ENCODE assay signal across 23 cellular contexts in genomic region chr14:70094106-70094505, GRCh38.
DNase-seq lines count a peak whose midpoint lies in the region; ATAC-seq, FAIRE-seq and TF ChIP-seq lines count a peak whose summit lies in the region.
"Had no signal": no experiment of that assay in that cellular context is flagged by ENCODE, and none has a peak within 500 bp of the region (broad histone marks: within the 10 kb centered on the region; RNA-seq: fewer than 3 reads in every experiment).

No MANE protein-coding gene starts in this region.

- no peak for TF ChIP-seq RAD21 in H1 (IDR thresholded peaks at IDR 0.05 in 1 of 2, conservative IDR thresholded peaks at IDR 0.05 in 1 of 2; ENCODE audit: low read depth in 2 of 2, low read length in 2 of 2)

- H3K14ac ChIP-seq in H1 (ENCODE audit: insufficient read length), result no peak overlapping the region

- peak; percentile 14 for DNase-seq in DMS53 (lab: John Stamatoyannopoulos, UW)
- DNase-seq in DMS53 treated with DMSO at 0.1 percent for 48 hours (lab: John Stamatoyannopoulos, UW; ENCODE audit: unreplicated experiment), result no peak
- no peak for DNase-seq in H1 (ENCODE audit: low read depth in 1 of 2, low spot score in 2 of 2)
- no peak for DNase-seq in psoas muscle
- no peak for DNase-seq in islet precursor cell
- DNase-seq: AML-193; Caco-2; Calu3; CD4-positive, alpha-beta T cell; CD8-positive, alpha-beta T cell; DMS79 treated with DMSO at 0.1 percent for 48 hours; GF-D8 had no signal

- no peak overlapping the region for H3K18ac ChIP-seq in H1 (ENCODE audit: extremely low read depth, low read length)

- H2BK20ac ChIP-seq in H1 (ENCODE audit: low read length), result no peak overlapping the region

- H3K4me3 ChIP-seq in H1 (ENCODE audit: extremely low read depth in 1 of 4, insufficient read depth in 2 of 4, low read depth in 3 of 4, low read length in 4 of 4) (no peak overlapping the region), psoas muscle (no peak overlapping the region)
- H3K4me3 ChIP-seq: A549; BLaER1 treated with 17β-estradiol and CSF1 and Interleukin-3, amounts not matched to agents 10 nM and 100 nM had no signal

- TF ChIP-seq POLR2A in H1 (IDR thresholded peaks at IDR 0.05; ENCODE audit: control extremely low read depth in 1 of 2, low read depth in 2 of 2, low read length in 2 of 2), result no peak

- POLR2A ChIA-PET in H1 (lab: Charles Lee; ENCODE audit: partially characterized antibody), result no interaction called here

- CTCF ChIA-PET in H1 (lab: Charles Lee; ENCODE audit: partially characterized antibody), result interaction anchor here (0.6 to 8.5 kb wide), 17 partner anchors 8 to 223 kb away, joined by 3 to 44 read pairs (median 3); partner anchors contain the start of gene SLC8A3

- H3K23ac ChIP-seq in H1 (ENCODE audit: insufficient read length), result no peak overlapping the region

- H3K9me3 ChIP-seq in H1 (ENCODE audit: insufficient read depth in 2 of 2, low read depth in 1 of 2, low read length in 1 of 2) (no peaks in the 10 kb centered on the region), psoas muscle (no peaks in the 10 kb centered on the region)
- H3K9me3 ChIP-seq: A549; BLaER1 treated with 17β-estradiol and CSF1 and Interleukin-3, amounts not matched to agents 10 nM and 100 nM; Caco-2 had no signal

- no peak for FAIRE-seq in H1 (lab: Jason Lieb, UNC)
- FAIRE-seq: A549, D721Med, G401.6, GM12891, GM18507 had no signal

- no peak overlapping the region for H3K56ac ChIP-seq in H1 (replicated peaks; ENCODE audit: insufficient read length, low read depth, low read length)

- H2AK5ac ChIP-seq in H1 (ENCODE audit: low read depth, low read length), result no peak overlapping the region

- H2BK5ac ChIP-seq in H1 (ENCODE audit: low read depth, low read length), result no peak overlapping the region

- H3K4ac ChIP-seq in H1 (replicated peaks; ENCODE audit: insufficient read length, low read depth, low read length), result no peak overlapping the region

- H3K36me3 ChIP-seq in H1 (ENCODE audit: control insufficient read depth in 2 of 4, insufficient read depth in 4 of 4, low read length in 3 of 4) (no peaks in the 10 kb centered on the region), psoas muscle (ENCODE audit: insufficient read depth in 1 of 2, low read depth in 1 of 2) (no peaks in the 10 kb centered on the region)
- H3K36me3 ChIP-seq: BLaER1 treated with 17β-estradiol and CSF1 and Interleukin-3, amounts not matched to agents 10 nM and 100 nM had no signal

- H2AFZ ChIP-seq in H1 (ENCODE audit: low read length), result no peak overlapping the region

- H3K23me2 ChIP-seq in H1 (ENCODE audit: low read depth, low read length), result no peaks in the 10 kb centered on the region

- no peaks in the 10 kb centered on the region for H3K79me1 ChIP-seq in H1 (ENCODE audit: low read depth, low read length)

- H4K8ac ChIP-seq in H1 (ENCODE audit: extremely low read depth, insufficient read depth, low read length), result no peak overlapping the region; the same call in 1 of the 2 replicates

- no peak overlapping the region for H3K4me2 ChIP-seq in H1 (ENCODE audit: insufficient read depth in 1 of 2, low read depth in 2 of 2, low read length in 2 of 2)
- H3K4me2 ChIP-seq: A549; BLaER1 treated with 17β-estradiol and CSF1 and Interleukin-3, amounts not matched to agents 10 nM and 100 nM had no signal

- ATAC-seq in psoas muscle (peak; percentile 31 to 60 (median 50)), SK-N-SH treated with all-trans-retinoic acid at 6 μM for 48 hours (no peak), HG03460 (IDR thresholded peaks at IDR 0.05; ENCODE audit: unreplicated experiment) (no peak)
- ATAC-seq: A549; CD8-positive, alpha-beta T cell had no signal

- TF ChIP-seq CTCF in H1 (IDR thresholded peaks at IDR 0.05; ENCODE audit: control extremely low read depth in 1 of 3, insufficient read depth in 1 of 3, low read depth in 1 of 3, low read length in 3 of 3) (no peak), psoas muscle (IDR thresholded peaks at IDR 0.05) (no peak)

- WGBS in H1 (ENCODE audit: extremely low coverage in 1 of 2, insufficient coverage in 1 of 2, insufficient read length in 1 of 2, insufficient replicate concordance in 2 of 2, low coverage in 1 of 2, low lambda C conversion rate in 2 of 2, missing lambda C conversion rate in 1 of 2), 2 experiments, result 94% methylated on average over 3 of the region's 3 CpGs; no CpG with 5 or more reads in 1 of the 2 experiments
- 51 to 65% (median 63%) methylated on average over 3 of the region's 3 CpGs for WGBS in psoas muscle, 3 donors

- H2BK120ac ChIP-seq in H1 (replicated peaks; ENCODE audit: low read depth, low read length), result no peak overlapping the region

- TF ChIP-seq EP300 in H1 (IDR thresholded peaks at IDR 0.05; ENCODE audit: borderline replicate concordance in 1 of 2, low read depth in 2 of 2, low read length in 2 of 2), result no peak

- H4K5ac ChIP-seq in H1 (ENCODE audit: insufficient read length, low read depth, low read length), result no peak overlapping the region

- intact Hi-C loops in psoas muscle (cut with DNase I), result no loop called here

- H3K27ac ChIP-seq in angular gyrus (ENCODE audit: low read depth, low read length) (peak overlapping the region; percentile 22), H1 (ENCODE audit: low read depth, low read length) (no peak overlapping the region), psoas muscle (no peak overlapping the region)
- H3K27ac ChIP-seq: 22Rv1, A549, C4-2B had no signal

- 0 out of 2 replicates have a peak overlapping the region, but pooled peaks have one; percentile 40 for H2BK15ac ChIP-seq in H1 (ENCODE audit: low read length)

- H2BK12ac ChIP-seq in H1 (ENCODE audit: low read depth, low read length), result no peak overlapping the region

- H3K27me3 ChIP-seq in H1 (replicated peaks in 1 of 4; ENCODE audit: control insufficient read depth in 3 of 4, extremely low read depth in 1 of 4, insufficient read depth in 3 of 4, low read length in 3 of 4) (no peaks in the 10 kb centered on the region), psoas muscle (ENCODE audit: insufficient read depth in 3 of 3, low read length in 2 of 3) (no peaks in the 10 kb centered on the region)
- H3K27me3 ChIP-seq: BLaER1 treated with 17β-estradiol and CSF1 and Interleukin-3, amounts not matched to agents 10 nM and 100 nM had no signal

- H3K4me1 ChIP-seq in H1 (replicated peaks in 1 of 4; ENCODE audit: control insufficient read depth in 3 of 4, insufficient read depth in 4 of 4, low read length in 3 of 4), result peaks cover 0 to 7% (median under 1%) of the 10 kb centered on the region in 4 experiments; a peak in 2 of 7 replicates
- H3K4me1 ChIP-seq in psoas muscle, result peaks cover 49% of the 10 kb centered on the region
- H3K4me1 ChIP-seq: A549, Caco-2 had no signal

- no peak overlapping the region for H3K9ac ChIP-seq in H1 (replicated peaks in 1 of 4; ENCODE audit: extremely low read depth in 1 of 4, low read depth in 3 of 4, low read length in 3 of 4)
- H3K9ac ChIP-seq: BLaER1 treated with 17β-estradiol and CSF1 and Interleukin-3, amounts not matched to agents 10 nM and 100 nM had no signal

- no peaks in the 10 kb centered on the region for H4K20me1 ChIP-seq in H1 (replicated peaks in 1 of 2; ENCODE audit: control insufficient read depth in 1 of 2, insufficient read depth in 2 of 2, low read length in 2 of 2)
- H4K20me1 ChIP-seq: BLaER1 treated with 17β-estradiol and CSF1 and Interleukin-3, amounts not matched to agents 10 nM and 100 nM had no signal

- H4K91ac ChIP-seq in H1 (replicated peaks; ENCODE audit: insufficient read length, low read length), result no peak overlapping the region

- H3K79me2 ChIP-seq in H1 (ENCODE audit: control insufficient read depth in 1 of 2, insufficient read depth in 2 of 2, low read length in 2 of 2), result no peaks in the 10 kb centered on the region

TF ChIP-seq in H1, 55 proteins besides CTCF, POLR2A, EP300 and RAD21 (continues in another document):
- TF ChIP-seq GABPA (IDR thresholded peaks at IDR 0.05; ENCODE audit: borderline replicate concordance, insufficient read depth, low read length) (no peak), TAF7 (optimal IDR thresholded peaks at IDR 0.05; ENCODE audit: borderline replicate concordance, low read depth, low read length) (no peak), SUZ12 (IDR thresholded peaks at IDR 0.05; ENCODE audit: low read length) (no peak), RXRA (IDR thresholded peaks at IDR 0.05; ENCODE audit: insufficient read depth, low read depth, low read length) (no peak), CBX5 (IDR thresholded peaks at IDR 0.05; ENCODE audit: low read depth, low read length) (no peak), CEBPB (IDR thresholded peaks at IDR 0.05; ENCODE audit: low read depth, low read length) (no peak), BACH1 (IDR thresholded peaks at IDR 0.05; ENCODE audit: low read length) (no peak), SP4 (IDR thresholded peaks at IDR 0.05; ENCODE audit: low read length) (no peak), SRF (IDR thresholded peaks at IDR 0.05; ENCODE audit: low read depth, low read length) (no peak), MAX (IDR thresholded peaks at IDR 0.05) (no peak), GTF2F1 (IDR thresholded peaks at IDR 0.05; ENCODE audit: borderline replicate concordance, low read depth, low read length) (no peak), KDM5A (IDR thresholded peaks at IDR 0.05; ENCODE audit: low read length) (no peak)

TF ChIP-seq in SK-N-SH treated with all-trans-retinoic acid at 6 μM for 48 hours, 23 proteins besides CTCF, POLR2A, EP300 and RAD21 (continues in another document):
- TF ChIP-seq GLIS3 (CRISPR knock-in tag; IDR thresholded peaks at IDR 0.05), result no peak
- no peak for TF ChIP-seq ARNTL (CRISPR knock-in tag; IDR thresholded peaks at IDR 0.05; ENCODE audit: borderline replicate concordance, low read depth)
- TF ChIP-seq, protein P1, sequence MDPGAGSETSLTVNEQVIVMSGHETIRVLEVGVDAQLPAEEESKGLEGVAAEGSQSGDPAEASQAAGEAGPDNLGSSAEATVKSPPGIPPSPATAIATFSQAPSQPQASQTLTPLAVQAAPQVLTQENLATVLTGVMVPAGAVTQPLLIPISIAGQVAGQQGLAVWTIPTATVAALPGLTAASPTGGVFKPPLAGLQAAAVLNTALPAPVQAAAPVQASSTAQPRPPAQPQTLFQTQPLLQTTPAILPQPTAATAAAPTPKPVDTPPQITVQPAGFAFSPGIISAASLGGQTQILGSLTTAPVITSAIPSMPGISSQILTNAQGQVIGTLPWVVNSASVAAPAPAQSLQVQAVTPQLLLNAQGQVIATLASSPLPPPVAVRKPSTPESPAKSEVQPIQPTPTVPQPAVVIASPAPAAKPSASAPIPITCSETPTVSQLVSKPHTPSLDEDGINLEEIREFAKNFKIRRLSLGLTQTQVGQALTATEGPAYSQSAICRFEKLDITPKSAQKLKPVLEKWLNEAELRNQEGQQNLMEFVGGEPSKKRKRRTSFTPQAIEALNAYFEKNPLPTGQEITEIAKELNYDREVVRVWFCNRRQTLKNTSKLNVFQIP (CRISPR knock-in tag; IDR thresholded peaks at IDR 0.05; ENCODE audit: borderline replicate concordance, low read depth), result no peak
- TF ChIP-seq ZC3H10 (CRISPR knock-in tag; IDR thresholded peaks at IDR 0.05), result no peak
- TF ChIP-seq PPARA (CRISPR knock-in tag; IDR thresholded peaks at IDR 0.05; ENCODE audit: borderline replicate concordance), result no peak
- TF ChIP-seq ZFP3 (CRISPR knock-in tag; IDR thresholded peaks at IDR 0.05), result no peak
- TF ChIP-seq TCF4 (CRISPR knock-in tag; IDR thresholded peaks at IDR 0.05; ENCODE audit: borderline replicate concordance), result no peak
- TF ChIP-seq ZNF8 (CRISPR knock-in tag; IDR thresholded peaks at IDR 0.05), result no peak

Comparison
In these comparisons a context has a peak if more than half of its experiments do, and no peak if none do; other contexts are left out.
1. ATAC-seq: peak in psoas muscle (4 of 4); none in SK-N-SH treated with all-trans-retinoic acid at 6 μM for 48 hours (single experiment) and HG03460 (single experiment).